Comparison of ENCODE assay signal across 9 cellular contexts in genomic region chr17:15233022-15233805, GRCh38. TPM values are rescaled to one million over a fixed set of nuclear protein-coding genes. Genes with fewer than 3 reads are reported as not detected.
DNase-seq lines count a peak whose midpoint lies in the region; ATAC-seq and TF ChIP-seq lines count a peak whose summit lies in the region.
"Had no signal": no experiment of that assay in that cellular context is flagged by ENCODE, and none has a peak within 500 bp of the region (broad histone marks: within the 10 kb centered on the region; RNA-seq: fewer than 3 reads in every experiment).

No MANE protein-coding gene starts in this region.

- no peaks in the 10 kb centered on the region for H3K4me1 Mint-ChIP-seq in Calu3 (ENCODE audit: low read depth, unreplicated experiment)
- H3K4me1 Mint-ChIP-seq in activated CD4-positive, alpha-beta T cell treated with anti-CD3 and anti-CD28 coated beads, Interleukin-2, amount 10 ng/mL, durations not matched to agents 7 days and 5 days, result peaks cover 7% of the 10 kb centered on the region

- POLR2A ChIA-PET in activated CD4-positive, alpha-beta T cell treated with anti-CD3 and anti-CD28 coated beads, Interleukin-2, amount 10 ng/mL, durations not matched to agents 7 days and 5 days (lab: Charles Lee), result no interaction called here

- H3K9me3 Mint-ChIP-seq in Calu3 (ENCODE audit: low read depth, unreplicated experiment), result no peaks in the 10 kb centered on the region
- no peaks in the 10 kb centered on the region for H3K9me3 Mint-ChIP-seq in activated CD4-positive, alpha-beta T cell treated with anti-CD3 and anti-CD28 coated beads, Interleukin-2, amount 10 ng/mL, durations not matched to agents 7 days and 5 days
- H3K9me3 Mint-ChIP-seq: natural killer cell had no signal

- peaks cover 28 to 41% of the 10 kb centered on the region in 2 donors for H3K4me1 ChIP-seq in left lung
- H3K4me1 ChIP-seq in vagina, result peaks cover 56% of the 10 kb centered on the region

- no peak overlapping the region for H3K27ac Mint-ChIP-seq in Calu3 (ENCODE audit: unreplicated experiment)
- H3K27ac Mint-ChIP-seq in activated CD4-positive, alpha-beta T cell treated with anti-CD3 and anti-CD28 coated beads, Interleukin-2, amount 10 ng/mL, durations not matched to agents 7 days and 5 days, result no peak overlapping the region
- H3K27ac Mint-ChIP-seq: natural killer cell had no signal

- DNase-seq in AML-193 (lab: John Stamatoyannopoulos, UW) (peak; percentile 2 to 8), HuH-7 (ENCODE audit: low spot score) (peak; percentile 60), left lung (no peak), Calu3 (no peak), vagina (ENCODE audit: extremely low spot score in 2 of 2) (no peak)
- DNase-seq in activated CD4-positive, alpha-beta T cell treated with anti-CD3 and anti-CD28 coated beads, Interleukin-2, amount 10 ng/mL, durations not matched to agents 7 days and 5 days, result no peak
- DNase-seq: natural killer cell had no signal

- H3K4me3 Mint-ChIP-seq in Calu3 (ENCODE audit: low read depth, unreplicated experiment), result no peak overlapping the region
- H3K4me3 Mint-ChIP-seq in activated CD4-positive, alpha-beta T cell treated with anti-CD3 and anti-CD28 coated beads, Interleukin-2, amount 10 ng/mL, durations not matched to agents 7 days and 5 days, result no peak overlapping the region
- H3K4me3 Mint-ChIP-seq: natural killer cell had no signal

- H3K27me3 ChIP-seq in left lung, result no peaks in the 10 kb centered on the region
- H3K27me3 ChIP-seq in vagina, result no peaks in the 10 kb centered on the region

- ATAC-seq in left lung, result peak; percentile 56
- ATAC-seq in HG03108 (IDR thresholded peaks at IDR 0.05; ENCODE audit: unreplicated experiment), result no peak
- ATAC-seq: natural killer cell had no signal

- CTCF ChIA-PET in Calu3 (lab: Charles Lee), result no interaction called here
- CTCF ChIA-PET in activated CD4-positive, alpha-beta T cell treated with anti-CD3 and anti-CD28 coated beads, Interleukin-2, amount 10 ng/mL, durations not matched to agents 7 days and 5 days (lab: Charles Lee), result interaction anchor here (0.6 kb wide), 1 partner anchor 82 kb away, joined by 3 read pairs; no protein-coding TSS in a partner anchor

- TF ChIP-seq CTCF in left lung (IDR thresholded peaks at IDR 0.05) (peak in 1 of 2 donors; percentile 18), Calu3 (IDR thresholded peaks at IDR 0.05; ENCODE audit: unreplicated experiment) (no peak), vagina (IDR thresholded peaks at IDR 0.05) (no peak)

- H3K9me3 ChIP-seq in left lung, result no peaks in the 10 kb centered on the region
- no peaks in the 10 kb centered on the region for H3K9me3 ChIP-seq in vagina

- no peak for TF ChIP-seq POLR2A in vagina (IDR thresholded peaks at IDR 0.05)

- no peaks in the 10 kb centered on the region for H3K36me3 Mint-ChIP-seq in Calu3 (ENCODE audit: insufficient read depth, unreplicated experiment)
- H3K36me3 Mint-ChIP-seq in activated CD4-positive, alpha-beta T cell treated with anti-CD3 and anti-CD28 coated beads, Interleukin-2, amount 10 ng/mL, durations not matched to agents 7 days and 5 days (ENCODE audit: low read depth), result no peaks in the 10 kb centered on the region
- H3K36me3 Mint-ChIP-seq: natural killer cell had no signal

- H3K27ac ChIP-seq in angular gyrus (ENCODE audit: low read depth, low read length), result peak overlapping the region; percentile 79
- H3K27ac ChIP-seq in left lung, result no peak overlapping the region
- no peak overlapping the region for H3K27ac ChIP-seq in vagina

- intact Hi-C loops in left lung (cut with DNase I) (no loop called here), Calu3 (cut with micrococcal nuclease; ENCODE audit: unreplicated experiment) (no loop called here), vagina (cut with DNase I) (no loop called here)

- no TSS peak for BruUV-seq in Calu3 (replicated peaks; lab: Mats Ljungman, UMichigan)

- H3K4me3 ChIP-seq in left lung, result no peak overlapping the region
- H3K4me3 ChIP-seq in vagina, result no peak overlapping the region

- no peaks in the 10 kb centered on the region for H3K27me3 Mint-ChIP-seq in Calu3 (ENCODE audit: unreplicated experiment)
- H3K27me3 Mint-ChIP-seq in activated CD4-positive, alpha-beta T cell treated with anti-CD3 and anti-CD28 coated beads, Interleukin-2, amount 10 ng/mL, durations not matched to agents 7 days and 5 days, result no peaks in the 10 kb centered on the region

- H3K36me3 ChIP-seq in left lung (peaks cover 0 to 65% of the 10 kb centered on the region in 2 donors), vagina (peaks cover 0 to 77% of the 10 kb centered on the region in 2 donors)

RNA-seq across cellular contexts. Expression of gene PMP22, which starts 31.9 kb away (rescaled TPM):
- 100 to 1,000 TPM; 109 to 165 TPM for total RNA-seq in left lung
- 0.83 and 1.7 TPM in 2 replicates for total RNA-seq in Calu3 (2022)
- 246 TPM for total RNA-seq in vagina
- total RNA-seq in activated CD4-positive, alpha-beta T cell treated with anti-CD3 and anti-CD28 coated beads, Interleukin-2, amount 10 ng/mL, durations not matched to agents 7 days and 5 days, result not detected

Comparison
In these comparisons a context has a peak if more than half of its experiments do, and no peak if none do; other contexts are left out.
1. DNase-seq: peak in AML-193 (2 of 2) and HuH-7 (single experiment); none in left lung (0 of 2), Calu3 (single experiment), vagina (0 of 2) and activated CD4-positive, alpha-beta T cell treated with anti-CD3 and anti-CD28 coated beads, Interleukin-2, amount 10 ng/mL, durations not matched to agents 7 days and 5 days (single experiment).
2. RNA of gene PMP22, which starts 31.9 kb away (total RNA-seq): 246 TPM in vagina (single experiment) and 109 to 165 TPM in left lung; 0.83 to 1.7 TPM in Calu3 and not detected in activated CD4-positive, alpha-beta T cell treated with anti-CD3 and anti-CD28 coated beads, Interleukin-2, amount 10 ng/mL, durations not matched to agents 7 days and 5 days; every median in the first group is over 10 times any median in the second.